In the genomic region with DNA sequence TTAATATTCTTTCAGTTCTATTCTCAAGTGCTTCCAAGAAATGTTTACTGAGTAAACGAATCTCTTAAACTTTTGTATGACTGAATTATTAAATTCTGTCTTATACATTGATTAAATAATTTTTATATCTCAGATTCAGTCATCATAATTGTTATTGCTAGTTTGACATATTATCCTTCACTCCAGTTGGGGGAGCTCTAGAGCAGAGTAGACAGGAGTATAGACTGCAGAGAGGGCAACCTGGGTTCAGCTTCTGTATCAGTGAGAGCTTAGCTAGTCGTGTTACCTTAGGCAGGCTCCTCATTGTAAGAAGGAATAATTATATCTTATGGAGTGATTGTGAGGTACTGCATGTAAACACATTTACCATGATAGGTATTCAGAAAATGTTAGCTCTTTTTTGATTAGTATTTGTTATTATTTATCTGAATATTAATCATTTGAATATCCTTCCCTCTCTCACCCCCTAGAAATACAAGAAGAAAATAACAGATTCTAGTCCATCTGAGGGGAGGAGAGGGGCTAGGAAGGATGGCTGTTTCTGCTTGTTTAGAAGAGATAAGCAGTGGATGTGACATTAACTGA, we compare ENCODE assay signal across 8 cellular contexts. TPM values are rescaled to one million over a fixed set of nuclear protein-coding genes. Genes with fewer than 3 reads are reported as not detected.
DNase-seq lines count a peak whose midpoint lies in the region; ATAC-seq and TF ChIP-seq lines count a peak whose summit lies in the region.

No MANE protein-coding gene starts in this region.

- no peak overlapping the region for H3K4me3 ChIP-seq in HL-60 (replicated peaks; ENCODE audit: insufficient read depth, low read length)

- no peak overlapping the region for H3K27ac Mint-ChIP-seq in activated T-cell treated with anti-CD3 and anti-CD28 coated beads, Interleukin-2, amount 50 U/mL, for 72 hours
- no peak overlapping the region for H3K27ac Mint-ChIP-seq in naive B cell

- TF ChIP-seq CTCF in HL-60 (IDR thresholded peaks at IDR 0.05; ENCODE audit: insufficient read depth, low read length) = peak; percentile 45

- no peaks in the 10 kb centered on the region for H3K27me3 ChIP-seq in HL-60 (ENCODE audit: insufficient read depth, poor library complexity, severe bottlenecking)

- H3K36me3 Mint-ChIP-seq in activated T-cell treated with anti-CD3 and anti-CD28 coated beads, Interleukin-2, amount 50 U/mL, for 72 hours (ENCODE audit: insufficient read depth in 2 of 2) = peaks cover 5 to 8% of the 10 kb centered on the region in 2 donors
- no peaks in the 10 kb centered on the region for H3K36me3 Mint-ChIP-seq in naive B cell

- H3K4me3 Mint-ChIP-seq in activated T-cell treated with anti-CD3 and anti-CD28 coated beads, Interleukin-2, amount 50 U/mL, for 72 hours = no peak overlapping the region
- H3K4me3 Mint-ChIP-seq in naive B cell = no peak overlapping the region

- in situ Hi-C loops in SK-MEL-5 (cut with HindIII; ENCODE audit: low pct_unique_long_range_greater_than_20kb, low sequenced_read_pairs) = no loop called here

- DNase-seq in activated T-cell treated with anti-CD3 and anti-CD28 coated beads, Interleukin-2, amount 50 U/mL, for 72 hours = peak; percentile 32 to 50
- no peak for DNase-seq in activated T-cell treated with anti-CD3 and anti-CD28 coated beads, Interleukin-2, amount 50 U/mL, for 1 hour
- peak in 1 of 2 experiments; percentile 50 for DNase-seq in HL-60 (ENCODE audit: low read depth in 1 of 2, low spot score in 1 of 2)
- peak; percentile 70 for DNase-seq in SK-MEL-5 (ENCODE audit: low read depth, low spot score)
- peak; percentile 27 to 53 for DNase-seq in dermis microvascular lymphatic vessel endothelial cell (ENCODE audit: low read depth in 2 of 2)
- DNase-seq in naive B cell = peak; percentile 6
- no peak for DNase-seq in UCSD-AML1 (lab: John Stamatoyannopoulos, UW; ENCODE audit: unreplicated experiment)

- no peaks in the 10 kb centered on the region for H3K27me3 Mint-ChIP-seq in activated T-cell treated with anti-CD3 and anti-CD28 coated beads, Interleukin-2, amount 50 U/mL, for 72 hours (ENCODE audit: low read depth)
- H3K27me3 Mint-ChIP-seq in naive B cell = no peaks in the 10 kb centered on the region

- ATAC-seq in activated T-cell treated with anti-CD3 and anti-CD28 coated beads, Interleukin-2, amount 50 U/mL, for 72 hours (replicated peaks in 1 of 2) = peak; percentile 87 to 91
- ATAC-seq in GM21526 (IDR thresholded peaks at IDR 0.05; ENCODE audit: low FRiP score, unreplicated experiment) = peak; percentile 93
- peak; percentile 65 to 68 for ATAC-seq in naive B cell (ENCODE audit: low read depth in 2 of 2)

- H3K4me1 Mint-ChIP-seq in activated T-cell treated with anti-CD3 and anti-CD28 coated beads, Interleukin-2, amount 50 U/mL, for 72 hours (ENCODE audit: low read depth) = peaks cover 10% of the 10 kb centered on the region
- H3K4me1 Mint-ChIP-seq in naive B cell = no peaks in the 10 kb centered on the region

- H3K27ac ChIP-seq in HL-60 (replicated peaks) = no peak overlapping the region

- no peaks in the 10 kb centered on the region for H3K9me3 Mint-ChIP-seq in activated T-cell treated with anti-CD3 and anti-CD28 coated beads, Interleukin-2, amount 50 U/mL, for 72 hours
- no peaks in the 10 kb centered on the region for H3K9me3 Mint-ChIP-seq in naive B cell

RNA-seq across cellular contexts. Expression of a gene that starts 31.0 kb away (rescaled TPM):
- under 1 TPM; 0.35 to 0.55 TPM for total RNA-seq in activated T-cell treated with anti-CD3 and anti-CD28 coated beads, Interleukin-2, amount 50 U/mL, for 72 hours
- 0.16 TPM in 2 replicates for total RNA-seq in SK-MEL-5 (2014; rRNA removed; shearing (Covaris generic))
- 0.05 and 0.30 TPM in 2 replicates for polyA plus RNA-seq in SK-MEL-5 (2015; cell fraction: cytosol; rRNA removed)
- 0.36 and 0.49 TPM in 2 replicates for polyA plus RNA-seq in SK-MEL-5 (2015; cell fraction: nucleus; rRNA removed)
- 0.13 TPM in 2 replicates for total RNA-seq in dermis microvascular lymphatic vessel endothelial cell
- polyA plus RNA-seq in naive B cell (ENCODE audit: low read depth in 6 of 6) = under 1 TPM in 3 of 6 donors, not detected in 3; 0.51 to 0.64 (median 0.57) TPM

RNA-seq across cellular contexts. Expression of a gene that starts 31.1 kb away (rescaled TPM):
- 10 to 100 TPM; 51.4 to 58.2 TPM for total RNA-seq in activated T-cell treated with anti-CD3 and anti-CD28 coated beads, Interleukin-2, amount 50 U/mL, for 72 hours
- 53.0 and 54.0 TPM in 2 replicates for total RNA-seq in SK-MEL-5 (2014; rRNA removed; shearing (Covaris generic))
- polyA plus RNA-seq in SK-MEL-5 (2015; cell fraction: cytosol; rRNA removed) = 62.5 and 85.0 TPM in 2 replicates
- polyA plus RNA-seq in SK-MEL-5 (2015; cell fraction: nucleus; rRNA removed) = 81.2 and 103 TPM in 2 replicates
- 23.0 and 28.2 TPM in 2 replicates for total RNA-seq in dermis microvascular lymphatic vessel endothelial cell
- 10 to 100 TPM; 26.4 to 39.8 (median 34.4) TPM for polyA plus RNA-seq in naive B cell (ENCODE audit: low read depth in 6 of 6)

Comparison
In these comparisons a context has a peak if more than half of its experiments do, and no peak if none do; other contexts are left out.
1. DNase-seq: peak in activated T-cell treated with anti-CD3 and anti-CD28 coated beads, Interleukin-2, amount 50 U/mL, for 72 hours (2 of 2), SK-MEL-5 (single experiment), dermis microvascular lymphatic vessel endothelial cell (2 of 2) and naive B cell (single experiment); none in activated T-cell treated with anti-CD3 and anti-CD28 coated beads, Interleukin-2, amount 50 U/mL, for 1 hour (single experiment) and UCSD-AML1 (single experiment).
2. Peak in every context shown above with its lines, with median percentiles within 50 percentile points of each other: ATAC-seq.